ENCODE assay signal across 7 cellular contexts in genomic region chr14:31561155-31561846, GRCh38.
DNase-seq lines count a peak whose midpoint lies in the region; ATAC-seq and TF ChIP-seq lines count a peak whose summit lies in the region.

A gene with protein sequence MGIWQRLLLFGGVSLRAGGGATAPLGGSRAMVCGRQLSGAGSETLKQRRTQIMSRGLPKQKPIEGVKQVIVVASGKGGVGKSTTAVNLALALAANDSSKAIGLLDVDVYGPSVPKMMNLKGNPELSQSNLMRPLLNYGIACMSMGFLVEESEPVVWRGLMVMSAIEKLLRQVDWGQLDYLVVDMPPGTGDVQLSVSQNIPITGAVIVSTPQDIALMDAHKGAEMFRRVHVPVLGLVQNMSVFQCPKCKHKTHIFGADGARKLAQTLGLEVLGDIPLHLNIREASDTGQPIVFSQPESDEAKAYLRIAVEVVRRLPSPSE (plus strand): TSS chr14:31561404. CDS start chr14:31561440, 36 bp downstream.

- TF ChIP-seq CTCF in astrocyte of the cerebellum (IDR thresholded peaks at IDR 0.05; ENCODE audit: low read depth, low read length, missing control alignments): no peak

- H3K4me3 ChIP-seq in astrocyte of the cerebellum (ENCODE audit: low read depth, low read length): peak within 1 kb of the TSS; percentile 87

- peak; percentile 97 for ATAC-seq in GM18502 (IDR thresholded peaks at IDR 0.05; ENCODE audit: poor library complexity, unreplicated experiment)
- ATAC-seq in HG02970 (IDR thresholded peaks at IDR 0.05; ENCODE audit: low FRiP score, unreplicated experiment): peak; percentile 97

- peak; percentile 70 to 90 for DNase-seq in NCI-H1930 (lab: John Stamatoyannopoulos, UW)
- peak; percentile 98 for DNase-seq in T-helper 9 cell
- peak; percentile 88 for DNase-seq in astrocyte of the cerebellum (ENCODE audit: low read depth)
- peak; percentile 82 to 92 for DNase-seq in hippocampal formation (lab: John Stamatoyannopoulos, UW)
- peak; percentile 99 for DNase-seq in retina

- in situ Hi-C loops in astrocyte of the cerebellum (cut with HindIII; ENCODE audit: low sequenced_read_pairs): no loop called here

Comparison
In these comparisons a context has a peak if more than half of its experiments do, and no peak if none do; other contexts are left out.
1. Peak in every context shown above with its lines: DNase-seq, ATAC-seq and H3K4me3 ChIP-seq.